1 cellular context compared by ENCODE assay signal in genomic region chr6:28217890-28218289, GRCh38.
TF ChIP-seq lines count a peak whose summit lies in the region.

No MANE protein-coding gene starts in this region.

TF ChIP-seq in H1, 55 proteins besides CTCF, POLR2A, EP300 and RAD21:
- TF ChIP-seq ATF2 (IDR thresholded peaks at IDR 0.05; ENCODE audit: low read length) (no peak), TBP (IDR thresholded peaks at IDR 0.05; ENCODE audit: low read depth, low read length) (no peak), EZH2 (IDR thresholded peaks at IDR 0.05; ENCODE audit: low read depth, low read length, severe bottlenecking) (no peak), NANOG (IDR thresholded peaks at IDR 0.05; ENCODE audit: insufficient read depth, low read depth, low read length, poor library complexity, severe bottlenecking) (no peak), MAFK (IDR thresholded peaks at IDR 0.05; ENCODE audit: low read depth, low read length) (no peak), GTF2F1 (IDR thresholded peaks at IDR 0.05; ENCODE audit: borderline replicate concordance, low read depth, low read length) (no peak), USF2 (IDR thresholded peaks at IDR 0.05; ENCODE audit: low read length) (no peak), TAF1 (IDR thresholded peaks at IDR 0.05; ENCODE audit: low read depth, low read length) (no peak), BCL11A (IDR thresholded peaks at IDR 0.05; ENCODE audit: low read depth in 2 of 2, low read length in 2 of 2) (no peak), TEAD4 (IDR thresholded peaks at IDR 0.05; ENCODE audit: low read depth, low read length) (no peak)
